In genomic region chr13:103757361-103757760, GRCh38 we compare ENCODE assay signal across 13 cellular contexts.
A peak's percentile ranks its signal among the peaks of the same experiment; 100 is the strongest.
DNase-seq lines count a peak whose midpoint lies in the region; ATAC-seq and TF ChIP-seq lines count a peak whose summit lies in the region.
"Had no signal": no experiment of that assay in that cellular context is flagged by ENCODE, and none has a peak within 500 bp of the region (broad histone marks: within the 10 kb centered on the region; RNA-seq: fewer than 3 reads in every experiment).

No MANE protein-coding gene starts in this region.

- peaks cover 4% of the 10 kb centered on the region for H3K9me3 Mint-ChIP-seq in stimulated activated naive CD8-positive, alpha-beta T cell treated with anti-CD3 and anti-CD28 coated beads, Interleukin-15, Interleukin-2, amounts not matched to agents 100 ng/mL and 50 ng/mL, for 24 hours
- H3K9me3 Mint-ChIP-seq in endothelial cell (ENCODE audit: unreplicated experiment) = no peaks in the 10 kb centered on the region
- H3K9me3 Mint-ChIP-seq in natural killer cell treated with Interleukin-12 subunit alpha and Interleukin-12 subunit beta and Interleukin-15 and Interleukin-18, amount 100 ng/mL, for 72 hours = peaks cover 8% of the 10 kb centered on the region

- DNase-seq in stimulated activated naive CD8-positive, alpha-beta T cell treated with anti-CD3 and anti-CD28 coated beads, Interleukin-15, Interleukin-2, amounts not matched to agents 100 U/mL and 50 U/mL, for 24 hours = no peak
- peak; percentile 10 for DNase-seq in NAMALWA (ENCODE audit: low spot score)
- DNase-seq in endothelial cell (ENCODE audit: low spot score) = no peak
- DNase-seq in SHP77 (lab: John Stamatoyannopoulos, UW) = no peak
- no peak for DNase-seq in natural killer cell treated with Interleukin-12 subunit alpha and Interleukin-12 subunit beta and Interleukin-15 and Interleukin-18, amount 100 ng/mL, for 72 hours (ENCODE audit: low spot score)
- DNase-seq: 8988T; AML-193; CD4-positive, alpha-beta memory T cell; DMS79; GM23248 had no signal

- H3K4me3 Mint-ChIP-seq in stimulated activated naive CD8-positive, alpha-beta T cell treated with anti-CD3 and anti-CD28 coated beads, Interleukin-15, Interleukin-2, amounts not matched to agents 100 ng/mL and 50 ng/mL, for 24 hours = no peak overlapping the region
- H3K4me3 Mint-ChIP-seq in endothelial cell (ENCODE audit: unreplicated experiment) = no peak overlapping the region
- no peak overlapping the region for H3K4me3 Mint-ChIP-seq in natural killer cell treated with Interleukin-12 subunit alpha and Interleukin-12 subunit beta and Interleukin-15 and Interleukin-18, amount 100 ng/mL, for 72 hours
- H3K4me3 Mint-ChIP-seq: CD4-positive, alpha-beta memory T cell had no signal

- H3K27me3 Mint-ChIP-seq in stimulated activated naive CD8-positive, alpha-beta T cell treated with anti-CD3 and anti-CD28 coated beads, Interleukin-15, Interleukin-2, amounts not matched to agents 100 ng/mL and 50 ng/mL, for 24 hours = no peaks in the 10 kb centered on the region
- H3K27me3 Mint-ChIP-seq in endothelial cell (ENCODE audit: unreplicated experiment) = no peaks in the 10 kb centered on the region
- H3K27me3 Mint-ChIP-seq in natural killer cell treated with Interleukin-12 subunit alpha and Interleukin-12 subunit beta and Interleukin-15 and Interleukin-18, amount 100 ng/mL, for 72 hours = no peaks in the 10 kb centered on the region
- H3K27me3 Mint-ChIP-seq: CD4-positive, alpha-beta memory T cell had no signal

- no peaks in the 10 kb centered on the region for H3K4me1 Mint-ChIP-seq in stimulated activated naive CD8-positive, alpha-beta T cell treated with anti-CD3 and anti-CD28 coated beads, Interleukin-15, Interleukin-2, amounts not matched to agents 100 ng/mL and 50 ng/mL, for 24 hours (ENCODE audit: low read depth)
- peaks cover 12% of the 10 kb centered on the region for H3K4me1 Mint-ChIP-seq in endothelial cell (ENCODE audit: unreplicated experiment)
- no peaks in the 10 kb centered on the region for H3K4me1 Mint-ChIP-seq in natural killer cell treated with Interleukin-12 subunit alpha and Interleukin-12 subunit beta and Interleukin-15 and Interleukin-18, amount 100 ng/mL, for 72 hours (ENCODE audit: low read depth in 2 of 2)
- H3K4me1 Mint-ChIP-seq: CD4-positive, alpha-beta memory T cell had no signal

- no peak for ATAC-seq in stimulated activated naive CD8-positive, alpha-beta T cell treated with anti-CD3 and anti-CD28 coated beads, Interleukin-15, Interleukin-2, amounts not matched to agents 100 U/mL and 50 U/mL, for 24 hours
- no peak for ATAC-seq in natural killer cell treated with Interleukin-12 subunit alpha and Interleukin-12 subunit beta and Interleukin-15 and Interleukin-18, amount 100 ng/mL, for 72 hours
- ATAC-seq in GM19328 (IDR thresholded peaks at IDR 0.05; ENCODE audit: unreplicated experiment) = no peak
- ATAC-seq: HCT116 had no signal

- TF ChIP-seq CTCF in endothelial cell (IDR thresholded peaks at IDR 0.05; ENCODE audit: unreplicated experiment) = no peak

- H3K36me3 Mint-ChIP-seq in stimulated activated naive CD8-positive, alpha-beta T cell treated with anti-CD3 and anti-CD28 coated beads, Interleukin-15, Interleukin-2, amounts not matched to agents 100 ng/mL and 50 ng/mL, for 24 hours (ENCODE audit: low read depth) = no peaks in the 10 kb centered on the region
- H3K36me3 Mint-ChIP-seq in endothelial cell (ENCODE audit: low read depth, unreplicated experiment) = no peaks in the 10 kb centered on the region
- H3K36me3 Mint-ChIP-seq in natural killer cell treated with Interleukin-12 subunit alpha and Interleukin-12 subunit beta and Interleukin-15 and Interleukin-18, amount 100 ng/mL, for 72 hours = no peaks in the 10 kb centered on the region
- H3K36me3 Mint-ChIP-seq: CD4-positive, alpha-beta memory T cell had no signal

- peak overlapping the region; percentile 8 for H3K27ac Mint-ChIP-seq in stimulated activated naive CD8-positive, alpha-beta T cell treated with anti-CD3 and anti-CD28 coated beads, Interleukin-15, Interleukin-2, amounts not matched to agents 100 ng/mL and 50 ng/mL, for 24 hours
- peak overlapping the region; percentile 2 for H3K27ac Mint-ChIP-seq in endothelial cell (ENCODE audit: unreplicated experiment)
- no peak overlapping the region for H3K27ac Mint-ChIP-seq in natural killer cell treated with Interleukin-12 subunit alpha and Interleukin-12 subunit beta and Interleukin-15 and Interleukin-18, amount 100 ng/mL, for 72 hours
- H3K27ac Mint-ChIP-seq: CD4-positive, alpha-beta memory T cell had no signal

Comparison
In these comparisons a context has a peak if more than half of its experiments do, and no peak if none do; other contexts are left out.
1. H3K27ac Mint-ChIP-seq: peak in stimulated activated naive CD8-positive, alpha-beta T cell treated with anti-CD3 and anti-CD28 coated beads, Interleukin-15, Interleukin-2, amounts not matched to agents 100 ng/mL and 50 ng/mL, for 24 hours (single experiment) and endothelial cell (single experiment); none in natural killer cell treated with Interleukin-12 subunit alpha and Interleukin-12 subunit beta and Interleukin-15 and Interleukin-18, amount 100 ng/mL, for 72 hours (0 of 2).